ENCODE assay signal across 1 cellular context in genomic region chr1:10209905-10210810, GRCh38.
TF ChIP-seq lines count a peak whose summit lies in the region.

Gene KIF1B, plus strand, starts transcription at chr1:10210570. Its CDS starts 21,759 bp downstream, at chr1:10232329.

TF ChIP-seq in HEK293, 187 proteins besides CTCF, POLR2A, EP300 and RAD21 (continued from another document and continues in another):
- TF ChIP-seq ZBTB26 (tag by site-specific recombination; optimal IDR thresholded peaks at IDR 0.05) (peak; percentile 97), SALL2 (tag by site-specific recombination; IDR thresholded peaks at IDR 0.05; ENCODE audit: borderline replicate concordance) (no peak), ZBTB6 (tag by site-specific recombination; IDR thresholded peaks at IDR 0.05) (no peak), ZNF148 (tag by site-specific recombination; IDR thresholded peaks at IDR 0.05; ENCODE audit: borderline replicate concordance) (no peak), ZNF10 (tag by site-specific recombination; IDR thresholded peaks at IDR 0.05) (no peak), OSR2 (tag by site-specific recombination; IDR thresholded peaks at IDR 0.05) (no peak), RBAK (tag by site-specific recombination; IDR thresholded peaks at IDR 0.05) (no peak), PRDM4 (tag by site-specific recombination; IDR thresholded peaks at IDR 0.05) (0 out of 2 replicates have a peak, but pooled peaks have one; percentile 42), HOXA7 (CRISPR knock-in tag; IDR thresholded peaks at IDR 0.05; ENCODE audit: borderline replicate concordance) (no peak), TRIM28 (IDR thresholded peaks at IDR 0.05; ENCODE audit: borderline replicate concordance, low read length) (no peak), ZNF707 (tag by site-specific recombination; IDR thresholded peaks at IDR 0.05) (peak; percentile 93), ZNF423 (tag by site-specific recombination; IDR thresholded peaks at IDR 0.05) (peak; percentile 42; the same call in 1 of the 2 replicates), GLIS2 (tag by site-specific recombination; IDR thresholded peaks at IDR 0.05) (peak; percentile 100), ZSCAN4 (tag by site-specific recombination; IDR thresholded peaks at IDR 0.05) (no peak), PRDM6 (tag by site-specific recombination; IDR thresholded peaks at IDR 0.05) (no peak), TCF7L2 (IDR thresholded peaks at IDR 0.05; ENCODE audit: borderline replicate concordance, low read depth, low read length) (no peak), ZNF660 (tag by site-specific recombination; IDR thresholded peaks at IDR 0.05) (peak; percentile 79; the same call in 1 of the 2 replicates), ZNF510 (tag by site-specific recombination; IDR thresholded peaks at IDR 0.05; ENCODE audit: insufficient replicate concordance) (no peak), ZNF157 (tag by site-specific recombination; IDR thresholded peaks at IDR 0.05) (no peak), ZNF302 (tag by site-specific recombination; IDR thresholded peaks at IDR 0.05; ENCODE audit: low read depth) (no peak), SP2 (tag by site-specific recombination; IDR thresholded peaks at IDR 0.05) (peak; percentile 96), ZNF558 (tag by site-specific recombination; IDR thresholded peaks at IDR 0.05) (peak; percentile 36; the same call in 1 of the 2 replicates), ZBTB48 (tag by site-specific recombination; IDR thresholded peaks at IDR 0.05) (peak; percentile 63; the same call in 1 of the 2 replicates), ZNF174 (tag by site-specific recombination; IDR thresholded peaks at IDR 0.05) (no peak), ZBTB49 (tag by site-specific recombination; IDR thresholded peaks at IDR 0.05; ENCODE audit: low read depth) (no peak), ZNF521 (tag by site-specific recombination; IDR thresholded peaks at IDR 0.05) (no peak), ZNF169 (tag by site-specific recombination; IDR thresholded peaks at IDR 0.05) (no peak), BCL11A (tag by site-specific recombination; IDR thresholded peaks at IDR 0.05; ENCODE audit: low read depth) (peak; percentile 87; the same call in 1 of the 2 replicates), ZNF768 (tag by site-specific recombination; IDR thresholded peaks at IDR 0.05) (no peak), ZNF626 (tag by site-specific recombination; IDR thresholded peaks at IDR 0.05) (no peak; the same call in 1 of the 2 replicates), ZSCAN16 (tag by site-specific recombination; IDR thresholded peaks at IDR 0.05) (no peak), ZNF549 (tag by site-specific recombination; IDR thresholded peaks at IDR 0.05) (no peak), ZNF488 (tag by site-specific recombination; IDR thresholded peaks at IDR 0.05) (no peak), ZNF610 (tag by site-specific recombination; IDR thresholded peaks at IDR 0.05; ENCODE audit: borderline replicate concordance) (0 out of 2 replicates have a peak, but pooled peaks have one; percentile 68), ZFP69B (tag by site-specific recombination; IDR thresholded peaks at IDR 0.05) (peak; percentile 52; the same call in 1 of the 2 replicates), ZNF747 (tag by site-specific recombination; IDR thresholded peaks at IDR 0.05) (no peak), ZNF184 (tag by site-specific recombination; IDR thresholded peaks at IDR 0.05) (no peak), ZFP41 (tag by site-specific recombination; IDR thresholded peaks at IDR 0.05; ENCODE audit: borderline replicate concordance) (no peak), ZNF639 (tag by site-specific recombination; IDR thresholded peaks at IDR 0.05) (peak; percentile 83), ZNF791 (tag by site-specific recombination; IDR thresholded peaks at IDR 0.05) (no peak), ZNF416 (tag by site-specific recombination; IDR thresholded peaks at IDR 0.05) (no peak), ZNF596 (tag by site-specific recombination; IDR thresholded peaks at IDR 0.05) (no peak), ZNF544 (tag by site-specific recombination; IDR thresholded peaks at IDR 0.05) (no peak), ZNF433 (tag by site-specific recombination; IDR thresholded peaks at IDR 0.05; ENCODE audit: low read depth) (no peak), ZSCAN30 (tag by site-specific recombination; IDR thresholded peaks at IDR 0.05) (peak; percentile 8; the same call in 1 of the 2 replicates), ZNF701 (tag by site-specific recombination; IDR thresholded peaks at IDR 0.05) (no peak), SCRT1 (tag by site-specific recombination; IDR thresholded peaks at IDR 0.05; ENCODE audit: borderline replicate concordance) (no peak), ZNF324 (tag by site-specific recombination; IDR thresholded peaks at IDR 0.05) (peak; percentile 82; the same call in 1 of the 2 replicates), ZNF600 (tag by site-specific recombination; IDR thresholded peaks at IDR 0.05) (peak; percentile 84), ZNF785 (tag by site-specific recombination; IDR thresholded peaks at IDR 0.05) (no peak), ZNF354C (tag by site-specific recombination; IDR thresholded peaks at IDR 0.05; ENCODE audit: borderline replicate concordance, low read depth) (no peak), ZNF114 (tag by site-specific recombination; IDR thresholded peaks at IDR 0.05) (no peak), INSM2 (tag by site-specific recombination; IDR thresholded peaks at IDR 0.05) (peak; percentile 60), ZNF658 (tag by site-specific recombination; IDR thresholded peaks at IDR 0.05) (no peak)
